ENCODE assay signal across 10 cellular contexts in genomic region chr20:33914871-33915270, GRCh38.
DNase-seq lines count a peak whose midpoint lies in the region; ATAC-seq and TF ChIP-seq lines count a peak whose summit lies in the region.
"Had no signal": no experiment of that assay in that cellular context is flagged by ENCODE, and none has a peak within 500 bp of the region (broad histone marks: within the 10 kb centered on the region; RNA-seq: fewer than 3 reads in every experiment).

No MANE protein-coding gene starts in this region.

- BruUV-seq in Caco-2 (replicated peaks; lab: Mats Ljungman, UMichigan) = no TSS peak

- POLR2A ChIA-PET in Caco-2 (lab: Charles Lee) = interaction anchor here (0.5 to 1.0 kb wide), 2 partner anchors 78 to 197 kb away, joined by 3 to 6 read pairs; partner anchors contain the start of gene EIF2S2

- peaks cover 9% of the 10 kb centered on the region for H3K9me3 Mint-ChIP-seq in Caco-2 (ENCODE audit: unreplicated experiment)

- H3K27me3 Mint-ChIP-seq in Caco-2 (ENCODE audit: insufficient read depth, unreplicated experiment) = no peaks in the 10 kb centered on the region

- no peak overlapping the region for H3K27ac ChIP-seq in esophagus muscularis mucosa (replicated peaks in 1 of 4)

- H3K27me3 ChIP-seq in Caco-2 (replicated peaks; ENCODE audit: control insufficient read depth, insufficient read depth, low read length) (no peaks in the 10 kb centered on the region), esophagus muscularis mucosa (no peaks in the 10 kb centered on the region)

- peaks cover 26% of the 10 kb centered on the region for H3K4me1 Mint-ChIP-seq in Caco-2 (ENCODE audit: low read depth, unreplicated experiment)

- DNase-seq in DMS53 treated with DMSO at 0.1 percent for 48 hours (lab: John Stamatoyannopoulos, UW; ENCODE audit: unreplicated experiment) (peak; percentile 54), NCI-H146 treated with DMSO at 0.1 percent for 48 hours (lab: John Stamatoyannopoulos, UW; ENCODE audit: unreplicated experiment) (peak; percentile 55), activated T-cell treated with anti-CD3 and anti-CD28 coated beads for 24 hours (ENCODE audit: low read depth) (peak; percentile 16), kidney glomerular epithelial cell (lab: John Stamatoyannopoulos, UW) (peak; percentile 41), Caco-2 (no peak), C1 segment of cervical spinal cord (lab: John Stamatoyannopoulos, UW) (no peak), esophagus muscularis mucosa (ENCODE audit: extremely low spot score) (no peak)
- DNase-seq: amniotic stem cell, mucosa of descending colon had no signal

- no peak overlapping the region for H3K4me3 Mint-ChIP-seq in Caco-2 (ENCODE audit: unreplicated experiment)

- TF ChIP-seq POLR2A in esophagus muscularis mucosa (IDR thresholded peaks at IDR 0.05; ENCODE audit: low read depth) = no peak

- H3K4me3 ChIP-seq in Caco-2 (ENCODE audit: low read depth, low read length) (no peak overlapping the region), esophagus muscularis mucosa (no peak overlapping the region)
- H3K4me3 ChIP-seq: mucosa of descending colon had no signal

- no peak for TF ChIP-seq EP300 in esophagus muscularis mucosa (IDR thresholded peaks at IDR 0.05)

- WGBS in esophagus muscularis mucosa = 89% methylated on average over 2 of the region's 2 CpGs

- intact Hi-C loops in Caco-2 (cut with micrococcal nuclease; ENCODE audit: unreplicated experiment) = no loop called here
- intact Hi-C loops in esophagus muscularis mucosa (cut with DNase I) = loop anchor here (5.0 kb wide), 1 partner anchor 157 kb away; no protein-coding TSS in a partner anchor

- H3K27ac Mint-ChIP-seq in Caco-2 (ENCODE audit: unreplicated experiment) = no peak overlapping the region

- H3K36me3 Mint-ChIP-seq in Caco-2 (ENCODE audit: insufficient read depth, unreplicated experiment) = no peaks in the 10 kb centered on the region

- H3K36me3 ChIP-seq in Caco-2 (ENCODE audit: control insufficient read depth, insufficient read depth, low read length) (no peaks in the 10 kb centered on the region), esophagus muscularis mucosa (no peaks in the 10 kb centered on the region)

- H3K9me3 ChIP-seq in Caco-2 (no peaks in the 10 kb centered on the region), esophagus muscularis mucosa (no peaks in the 10 kb centered on the region)
- H3K9me3 ChIP-seq: mucosa of descending colon had no signal

- peaks cover 17% of the 10 kb centered on the region for H3K4me1 ChIP-seq in Caco-2
- H3K4me1 ChIP-seq in esophagus muscularis mucosa = peaks cover 0 to 8% (median 2%) of the 10 kb centered on the region in 4 donors

- CTCF ChIA-PET in Caco-2 (lab: Charles Lee) = interaction anchor here (0.6 to 2.4 kb wide), 9 partner anchors 9 to 242 kb away, joined by 3 to 9 read pairs (median 5); no protein-coding TSS in a partner anchor

- TF ChIP-seq CTCF in Caco-2 (IDR thresholded peaks at IDR 0.05; ENCODE audit: insufficient read depth in 1 of 2, low read depth in 1 of 2, low read length in 1 of 2, severe bottlenecking in 1 of 2, unreplicated experiment in 1 of 2) (no peak), esophagus muscularis mucosa (IDR thresholded peaks at IDR 0.05) (no peak)

- no peak for ATAC-seq in HG03354 (IDR thresholded peaks at IDR 0.05; ENCODE audit: poor library complexity, severe bottlenecking, unreplicated experiment)

Comparison
In these comparisons a context has a peak if more than half of its experiments do, and no peak if none do; other contexts are left out.
1. DNase-seq: peak in DMS53 treated with DMSO at 0.1 percent for 48 hours (single experiment), NCI-H146 treated with DMSO at 0.1 percent for 48 hours (single experiment), activated T-cell treated with anti-CD3 and anti-CD28 coated beads for 24 hours (single experiment) and kidney glomerular epithelial cell (single experiment); none in Caco-2 (0 of 2), C1 segment of cervical spinal cord (0 of 14) and esophagus muscularis mucosa (single experiment).